14 cellular contexts compared by ENCODE assay signal in the genomic region with DNA sequence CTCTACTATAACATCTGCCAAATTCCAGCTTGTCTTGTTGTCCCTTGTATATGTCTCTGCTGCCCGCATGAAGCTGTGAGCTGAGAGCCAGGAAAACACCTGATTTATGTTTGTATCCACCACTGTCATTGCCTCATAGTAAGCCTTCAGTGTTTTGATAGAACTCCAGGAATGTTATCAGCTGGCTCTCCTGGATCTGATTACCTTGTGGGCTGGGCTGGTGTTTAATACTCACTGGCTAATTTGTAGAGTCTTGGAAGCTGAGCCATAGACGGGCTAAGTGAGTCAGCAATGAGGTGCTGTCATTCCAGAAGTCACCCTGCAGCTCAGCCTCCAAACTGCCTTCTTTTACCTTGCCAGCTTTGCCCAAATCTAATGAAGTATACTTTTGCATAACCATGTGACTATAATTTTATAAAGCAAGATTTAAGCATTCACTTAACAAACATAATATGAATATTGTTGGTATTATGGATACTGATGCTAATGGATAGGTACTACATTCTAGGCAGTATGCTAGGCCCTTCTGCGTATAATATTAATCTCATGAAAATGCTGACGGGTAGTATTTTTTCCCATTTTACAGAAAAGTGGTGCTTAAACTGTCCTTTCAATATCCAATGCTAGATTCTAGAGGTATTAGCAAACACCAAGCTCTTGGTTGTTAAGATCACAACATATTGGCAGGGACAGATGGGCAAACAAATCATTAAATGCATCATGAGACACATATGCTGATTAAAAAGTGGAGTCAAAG.
DNase-seq lines count a peak whose midpoint lies in the region; ATAC-seq and TF ChIP-seq lines count a peak whose summit lies in the region.
"Had no signal": no experiment of that assay in that cellular context is flagged by ENCODE, and none has a peak within 500 bp of the region (broad histone marks: within the 10 kb centered on the region; RNA-seq: fewer than 3 reads in every experiment).

No MANE protein-coding gene starts in this region.

- H2BK120ac ChIP-seq in trophoblast cell (ENCODE audit: insufficient read depth, low read length, poor library complexity): no peak overlapping the region

- H3K9ac ChIP-seq in trophoblast cell (ENCODE audit: low read length) (no peak overlapping the region), smooth muscle cell (ENCODE audit: low read depth) (no peak overlapping the region)

- no CpG with 5 or more reads among the region's 4 CpGs for WGBS in trophoblast cell (ENCODE audit: extremely low coverage, insufficient coverage, insufficient read length)
- WGBS in smooth muscle cell (ENCODE audit: low lambda C conversion rate): 82% methylated on average over 4 of the region's 4 CpGs

- no peaks in the 10 kb centered on the region for H3F3A ChIP-seq in smooth muscle cell (ENCODE audit: low read depth)

- H3K23ac ChIP-seq in trophoblast cell (ENCODE audit: low read length): no peak overlapping the region

- no peak overlapping the region for H3K4me3 ChIP-seq in fibroblast of mammary gland (ENCODE audit: control insufficient read depth, low read depth, low read length)
- H3K4me3 ChIP-seq in trophoblast cell (ENCODE audit: low read depth, low read length): no peak overlapping the region
- no peak overlapping the region for H3K4me3 ChIP-seq in smooth muscle cell
- H3K4me3 ChIP-seq: esophagus muscularis mucosa, psoas muscle, SJCRH30 had no signal

- no peaks in the 10 kb centered on the region for H3K4me1 ChIP-seq in trophoblast cell (ENCODE audit: control insufficient read depth in 1 of 2, insufficient read depth in 2 of 2, low read length in 2 of 2)
- no peaks in the 10 kb centered on the region for H3K4me1 ChIP-seq in smooth muscle cell (ENCODE audit: low read depth)
- H3K4me1 ChIP-seq: esophagus muscularis mucosa, psoas muscle, SJCRH30 had no signal

- TF ChIP-seq CTCF in fibroblast of mammary gland (conservative IDR thresholded peaks at IDR 0.05; ENCODE audit: control insufficient read depth, insufficient read depth, low read depth, low read length) (no peak), smooth muscle cell (IDR thresholded peaks at IDR 0.05; ENCODE audit: borderline replicate concordance, insufficient read depth, poor library complexity, severe bottlenecking) (no peak)

- H4K91ac ChIP-seq in trophoblast cell (ENCODE audit: low read depth, low read length): no peak overlapping the region

- H2AFZ ChIP-seq in trophoblast cell (ENCODE audit: insufficient read depth, low read length, poor library complexity) (no peak overlapping the region), smooth muscle cell (ENCODE audit: low read depth) (no peak overlapping the region)

- H3K14ac ChIP-seq in trophoblast cell (ENCODE audit: low read length): no peak overlapping the region

- no peaks in the 10 kb centered on the region for H3K79me1 ChIP-seq in trophoblast cell (ENCODE audit: low read length)

- no peaks in the 10 kb centered on the region for H3K36me3 ChIP-seq in trophoblast cell (ENCODE audit: control insufficient read depth in 1 of 2, insufficient read depth in 2 of 2, low read length in 2 of 2)
- no peaks in the 10 kb centered on the region for H3K36me3 ChIP-seq in smooth muscle cell (ENCODE audit: low read depth)
- H3K36me3 ChIP-seq: esophagus muscularis mucosa, SJCRH30 had no signal

- H3K27ac ChIP-seq in trophoblast cell (ENCODE audit: low read depth, low read length) (no peak overlapping the region), smooth muscle cell (ENCODE audit: low read depth) (no peak overlapping the region)
- H3K27ac ChIP-seq: esophagus muscularis mucosa, psoas muscle, SJCRH30 had no signal

- no peak overlapping the region for H2BK5ac ChIP-seq in trophoblast cell (ENCODE audit: low read depth, low read length, poor library complexity)

- no peak overlapping the region for H4K12ac ChIP-seq in trophoblast cell (ENCODE audit: low read depth, low read length)

- DNase-seq in H4 (ENCODE audit: low spot score) (peak; percentile 31), NCI-H524 (lab: John Stamatoyannopoulos, UW) (peak; percentile 64 to 92), fibroblast of mammary gland (ENCODE audit: low read depth) (peak; percentile 2), trophoblast cell (peak; percentile 80 to 96), smooth muscle cell (lab: John Stamatoyannopoulos, UW; ENCODE audit: unreplicated experiment) (no peak)
- DNase-seq in stimulated activated CD4-positive, alpha-beta T cell treated with anti-CD3 and anti-CD28 coated beads, Interleukin-4, amount 100 ng/mL, for 4 hours: no peak
- no peak for DNase-seq in activated CD4-positive, CD25-positive, alpha-beta regulatory T cell treated with anti-CD3 and anti-CD28 coated beads, Interleukin-2, amount 50 U/mL, for 72 hours
- DNase-seq: NCI-H1092 treated with DMSO at 0.1 percent for 48 hours; psoas muscle; SJCRH30; stimulated activated CD4-positive, alpha-beta T cell treated with anti-CD3 and anti-CD28 coated beads, Interleukin-4, amount 100 ng/mL, for 1 hour had no signal

- no peak overlapping the region for H3K4ac ChIP-seq in trophoblast cell (ENCODE audit: low read depth, low read length)

- H3K18ac ChIP-seq in trophoblast cell (ENCODE audit: low read length): no peak overlapping the region

- H3K79me2 ChIP-seq in trophoblast cell (ENCODE audit: control insufficient read depth, insufficient read depth, low read length, poor library complexity) (no peaks in the 10 kb centered on the region), smooth muscle cell (ENCODE audit: low read depth) (no peaks in the 10 kb centered on the region)

- H2AK5ac ChIP-seq in trophoblast cell (ENCODE audit: low read length): no peak overlapping the region

- no peaks in the 10 kb centered on the region for H4K20me1 ChIP-seq in smooth muscle cell (ENCODE audit: low read depth)

- ATAC-seq in HG02623 (IDR thresholded peaks at IDR 0.05; ENCODE audit: unreplicated experiment): no peak
- ATAC-seq: stimulated activated memory B cell treated with anti-CD40 and anti-IgM and Interleukin-4, amounts not matched to agents 10 μg/mL and 1 μg/mL and 100 μg/mL, for 72 hours had no signal

- no peak overlapping the region for H4K8ac ChIP-seq in trophoblast cell (ENCODE audit: low read depth, low read length)

- H3K9me3 ChIP-seq in trophoblast cell (ENCODE audit: insufficient read depth, low read depth, low read length) (no peaks in the 10 kb centered on the region), smooth muscle cell (replicated peaks; ENCODE audit: low read depth) (no peaks in the 10 kb centered on the region)
- H3K9me3 ChIP-seq: esophagus muscularis mucosa, psoas muscle, SJCRH30 had no signal

- no peak overlapping the region for H3K4me2 ChIP-seq in trophoblast cell (ENCODE audit: low read length)
- H3K4me2 ChIP-seq in smooth muscle cell: no peak overlapping the region

- H2BK12ac ChIP-seq in trophoblast cell (ENCODE audit: low read length): no peak overlapping the region

- H3K27me3 ChIP-seq in trophoblast cell (ENCODE audit: insufficient read depth, low read length): no peaks in the 10 kb centered on the region
- no peaks in the 10 kb centered on the region for H3K27me3 ChIP-seq in smooth muscle cell (ENCODE audit: low read depth)
- H3K27me3 ChIP-seq: esophagus muscularis mucosa, SJCRH30 had no signal

Comparison
In these comparisons a context has a peak if more than half of its experiments do, and no peak if none do; other contexts are left out.
1. DNase-seq: peak in H4 (single experiment), NCI-H524 (2 of 2), fibroblast of mammary gland (single experiment) and trophoblast cell (2 of 2); none in stimulated activated CD4-positive, alpha-beta T cell treated with anti-CD3 and anti-CD28 coated beads, Interleukin-4, amount 100 ng/mL, for 4 hours (0 of 2), smooth muscle cell (single experiment) and activated CD4-positive, CD25-positive, alpha-beta regulatory T cell treated with anti-CD3 and anti-CD28 coated beads, Interleukin-2, amount 50 U/mL, for 72 hours (single experiment).